Comparison of ENCODE assay signal across 8 cellular contexts in the genomic region with DNA sequence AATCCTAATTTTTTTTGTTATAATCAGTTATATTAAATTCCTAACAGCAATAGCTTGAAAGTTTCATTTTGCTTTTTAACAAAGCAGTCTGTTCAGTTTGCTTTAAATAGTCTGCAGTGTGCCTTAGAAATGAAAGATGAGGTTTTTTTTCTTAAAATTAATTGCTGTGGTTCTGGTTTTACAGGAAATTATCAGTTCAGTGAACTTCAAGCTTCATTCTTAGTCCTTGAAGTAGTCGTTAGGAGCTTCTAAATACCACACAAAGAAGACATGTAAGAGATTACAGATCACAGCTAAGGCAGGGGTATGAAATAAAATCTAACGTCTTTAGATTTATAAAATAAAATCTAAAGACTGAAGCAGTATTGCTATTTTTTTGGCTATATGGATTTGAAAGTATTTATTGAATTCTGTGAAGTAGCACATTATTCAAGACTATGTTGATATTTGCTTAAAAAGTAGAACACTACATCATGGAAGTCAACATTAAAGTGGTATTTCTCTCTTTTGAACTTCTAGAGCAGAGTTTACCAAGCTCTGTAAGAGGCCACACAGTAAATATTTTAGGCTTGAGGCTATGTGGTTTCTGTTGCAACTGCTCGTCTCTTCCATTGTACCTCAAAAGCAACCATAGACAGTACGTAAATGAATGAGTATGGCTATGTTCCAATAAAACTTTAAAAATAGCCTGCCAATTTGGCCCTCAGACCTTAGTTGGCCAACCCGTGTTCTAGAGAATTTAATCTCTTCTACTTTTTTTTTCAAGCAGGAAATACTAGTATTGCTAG.
DNase-seq lines count a peak whose midpoint lies in the region; ATAC-seq and TF ChIP-seq lines count a peak whose summit lies in the region.

No MANE protein-coding gene starts in this region.

- no peaks in the 10 kb centered on the region for H3K9me3 Mint-ChIP-seq in stimulated activated effector memory CD8-positive, alpha-beta T cell treated with anti-CD3 and anti-CD28 coated beads, Interleukin-12 subunit alpha, Interleukin-12 subunit beta, amount 100 ng/mL, for 72 hours

- H3K4me3 ChIP-seq in fibroblast of pulmonary artery (replicated peaks; ENCODE audit: low read depth, low read length), result no peak overlapping the region

- H3K27ac Mint-ChIP-seq in stimulated activated effector memory CD8-positive, alpha-beta T cell treated with anti-CD3 and anti-CD28 coated beads, Interleukin-12 subunit alpha, Interleukin-12 subunit beta, amount 100 ng/mL, for 72 hours, result peak overlapping the region; percentile 87

- peaks cover 9% of the 10 kb centered on the region for H3K36me3 Mint-ChIP-seq in stimulated activated effector memory CD8-positive, alpha-beta T cell treated with anti-CD3 and anti-CD28 coated beads, Interleukin-12 subunit alpha, Interleukin-12 subunit beta, amount 100 ng/mL, for 72 hours

- peaks cover 28% of the 10 kb centered on the region for H3K4me1 Mint-ChIP-seq in stimulated activated effector memory CD8-positive, alpha-beta T cell treated with anti-CD3 and anti-CD28 coated beads, Interleukin-12 subunit alpha, Interleukin-12 subunit beta, amount 100 ng/mL, for 72 hours

- DNase-seq in NCI-H345 (lab: John Stamatoyannopoulos, UW) (peak; percentile 17), NCI-H345 treated with DMSO at 0.1 percent for 48 hours (lab: John Stamatoyannopoulos, UW; ENCODE audit: unreplicated experiment) (no peak), SIG-M5 (lab: John Stamatoyannopoulos, UW) (peak; percentile 60), fibroblast of pulmonary artery (ENCODE audit: low read depth) (peak; percentile 93), inferior parietal cortex (ENCODE audit: extremely low spot score) (no peak), iPS-NIHi7 (ENCODE audit: extremely low spot score) (no peak)
- no peak for DNase-seq in stimulated activated effector memory CD8-positive, alpha-beta T cell treated with anti-CD3 and anti-CD28 coated beads, Interleukin-12 subunit alpha, Interleukin-12 subunit beta, amount 100 ng/mL, for 72 hours (ENCODE audit: low spot score in 2 of 2)

- ATAC-seq in HG02938 (IDR thresholded peaks at IDR 0.05; ENCODE audit: unreplicated experiment), result peak; percentile 59
- peak; percentile 93 for ATAC-seq in stimulated activated effector memory CD8-positive, alpha-beta T cell treated with anti-CD3 and anti-CD28 coated beads, Interleukin-12 subunit alpha, Interleukin-12 subunit beta, amount 100 ng/mL, for 72 hours

- H3K4me3 Mint-ChIP-seq in stimulated activated effector memory CD8-positive, alpha-beta T cell treated with anti-CD3 and anti-CD28 coated beads, Interleukin-12 subunit alpha, Interleukin-12 subunit beta, amount 100 ng/mL, for 72 hours, result peak overlapping the region; percentile 52

- TF ChIP-seq CTCF in fibroblast of pulmonary artery (IDR thresholded peaks at IDR 0.05; ENCODE audit: low read length, missing control alignments), result no peak

Comparison
In these comparisons a context has a peak if more than half of its experiments do, and no peak if none do; other contexts are left out.
1. DNase-seq: peak in NCI-H345 (single experiment), SIG-M5 (single experiment) and fibroblast of pulmonary artery (single experiment); none in NCI-H345 treated with DMSO at 0.1 percent for 48 hours (single experiment), stimulated activated effector memory CD8-positive, alpha-beta T cell treated with anti-CD3 and anti-CD28 coated beads, Interleukin-12 subunit alpha, Interleukin-12 subunit beta, amount 100 ng/mL, for 72 hours (0 of 2), inferior parietal cortex (single experiment) and iPS-NIHi7 (single experiment).